Comparison of ENCODE assay signal across 8 cellular contexts in genomic region chr1:155910621-155911121, GRCh38. TPM values are rescaled to one million over a fixed set of nuclear protein-coding genes. Genes with fewer than 3 reads are reported as not detected.
A peak's percentile ranks its signal among the peaks of the same experiment; 100 is the strongest.
DNase-seq lines count a peak whose midpoint lies in the region; ATAC-seq and TF ChIP-seq lines count a peak whose summit lies in the region.

No MANE protein-coding gene starts in this region.

- CTCF ChIA-PET in activated CD4-positive, alpha-beta T cell treated with anti-CD3 and anti-CD28 coated beads, Interleukin-2, amount 10 ng/mL, durations not matched to agents 7 days and 5 days (lab: Charles Lee), result no interaction called here
- CTCF ChIA-PET in SK-N-SH (lab: Yijun Ruan, JAX), result interaction anchor here (1.0 to 1.1 kb wide), 2 partner anchors 20 to 53 kb away, joined by 3 to 4 read pairs; partner anchors contain the start of gene GON4L

- no peak for TF ChIP-seq POLR2A in testis (IDR thresholded peaks at IDR 0.05)

- H3K36me3 ChIP-seq in SK-N-SH (replicated peaks in 1 of 2; ENCODE audit: control insufficient read depth in 1 of 2, insufficient read depth in 2 of 2, low read length in 1 of 2) (peaks cover 36 to 87% of the 10 kb centered on the region in 2 experiments), testis (ENCODE audit: low read depth, missing control alignments) (no peaks in the 10 kb centered on the region)

- no peak for DNase-seq in activated CD4-positive, alpha-beta T cell treated with anti-CD3 and anti-CD28 coated beads, Interleukin-2, amount 10 ng/mL, durations not matched to agents 7 days and 5 days
- DNase-seq in activated CD4-positive, alpha-beta T cell treated with anti-CD3 and anti-CD28 coated beads for 48 hours, result no peak
- DNase-seq in SK-N-SH, result peak; percentile 53
- peak in 1 of 3 experiments; percentile 12 for DNase-seq in effector memory CD8-positive, alpha-beta T cell
- DNase-seq in lung microvascular endothelial cell (ENCODE audit: low read depth in 2 of 2), result peak; percentile 59 to 77
- peak; percentile 51 for DNase-seq in testis
- no peak for DNase-seq in COLO829 (ENCODE audit: low spot score)

- H2AFZ ChIP-seq in SK-N-SH (ENCODE audit: low read depth), result peak overlapping the region; percentile 67; the same call in 1 of the 2 replicates

- no peaks in the 10 kb centered on the region for H3K9me3 Mint-ChIP-seq in activated CD4-positive, alpha-beta T cell treated with anti-CD3 and anti-CD28 coated beads, Interleukin-2, amount 10 ng/mL, durations not matched to agents 7 days and 5 days
- no peaks in the 10 kb centered on the region for H3K9me3 Mint-ChIP-seq in effector memory CD8-positive, alpha-beta T cell

- H3K36me3 Mint-ChIP-seq in activated CD4-positive, alpha-beta T cell treated with anti-CD3 and anti-CD28 coated beads, Interleukin-2, amount 10 ng/mL, durations not matched to agents 7 days and 5 days (ENCODE audit: low read depth), result peaks cover 48% of the 10 kb centered on the region
- H3K36me3 Mint-ChIP-seq in effector memory CD8-positive, alpha-beta T cell (ENCODE audit: insufficient read depth), result peaks cover 92% of the 10 kb centered on the region

- intact Hi-C loops in testis (cut with DNase I; ENCODE audit: low total_unique reads), result no loop called here

- H3K27ac Mint-ChIP-seq in activated CD4-positive, alpha-beta T cell treated with anti-CD3 and anti-CD28 coated beads, Interleukin-2, amount 10 ng/mL, durations not matched to agents 7 days and 5 days, result peak overlapping the region; percentile 95
- H3K27ac Mint-ChIP-seq in effector memory CD8-positive, alpha-beta T cell, result peak overlapping the region; percentile 96 to 98

- no peaks in the 10 kb centered on the region for H3K27me3 Mint-ChIP-seq in activated CD4-positive, alpha-beta T cell treated with anti-CD3 and anti-CD28 coated beads, Interleukin-2, amount 10 ng/mL, durations not matched to agents 7 days and 5 days
- H3K27me3 Mint-ChIP-seq in effector memory CD8-positive, alpha-beta T cell, result no peaks in the 10 kb centered on the region

- H3F3A ChIP-seq in SK-N-SH (replicated peaks; ENCODE audit: insufficient read depth), result peaks cover 54% of the 10 kb centered on the region

- no peaks in the 10 kb centered on the region for H3K9me2 ChIP-seq in SK-N-SH

- peak overlapping the region; percentile 86 for H3K9ac ChIP-seq in SK-N-SH

- POLR2A ChIA-PET in activated CD4-positive, alpha-beta T cell treated with anti-CD3 and anti-CD28 coated beads, Interleukin-2, amount 10 ng/mL, durations not matched to agents 7 days and 5 days (lab: Charles Lee), result no interaction called here
- POLR2A ChIA-PET in SK-N-SH (lab: Yijun Ruan, JAX), result interaction anchor here (0.6 kb wide), 1 partner anchor 79 kb away, joined by 3 read pairs; no protein-coding TSS in a partner anchor

- under 1% methylated on average over 10 of the region's 11 CpGs for WGBS in SK-N-SH (ENCODE audit: low lambda C conversion rate)
- WGBS in testis, 2 donors, result 0 to 1% methylated on average over 11 of the region's 11 CpGs

- H3K27me3 ChIP-seq in SK-N-SH (ENCODE audit: insufficient read depth) (no peaks in the 10 kb centered on the region), testis (no peaks in the 10 kb centered on the region)

- H3K4me3 ChIP-seq in SK-N-SH (ENCODE audit: low read depth in 2 of 2, low read length in 1 of 2) (peak overlapping the region; percentile 56 to 94), testis (peak overlapping the region; percentile 78 to 87)

- TF ChIP-seq RAD21 in SK-N-SH (IDR thresholded peaks at IDR 0.05; ENCODE audit: low read length), result peak; percentile 13; the same call in 1 of the 2 replicates

- TF ChIP-seq EP300 in SK-N-SH (IDR thresholded peaks at IDR 0.05; ENCODE audit: borderline replicate concordance in 1 of 2, low read depth in 1 of 2, low read length in 1 of 2), result no peak

- H3K27ac ChIP-seq in SK-N-SH (ENCODE audit: low read depth in 2 of 2, low read length in 1 of 2), result peak overlapping the region; percentile 70 to 76
- peak overlapping the region; percentile 93 to 95 for H3K27ac ChIP-seq in testis

- peaks cover 30% of the 10 kb centered on the region for H3K4me1 Mint-ChIP-seq in activated CD4-positive, alpha-beta T cell treated with anti-CD3 and anti-CD28 coated beads, Interleukin-2, amount 10 ng/mL, durations not matched to agents 7 days and 5 days
- peaks cover 12 to 15% of the 10 kb centered on the region in 2 donors for H3K4me1 Mint-ChIP-seq in effector memory CD8-positive, alpha-beta T cell (ENCODE audit: low read depth in 2 of 2)

- peaks cover 56% of the 10 kb centered on the region for H3K79me2 ChIP-seq in SK-N-SH (ENCODE audit: insufficient read depth)

- ATAC-seq in HG03457 (IDR thresholded peaks at IDR 0.05; ENCODE audit: unreplicated experiment), result peak; percentile 15
- ATAC-seq in effector memory CD8-positive, alpha-beta T cell (replicated peaks), result peak; percentile 47

- H3K4me3 Mint-ChIP-seq in activated CD4-positive, alpha-beta T cell treated with anti-CD3 and anti-CD28 coated beads, Interleukin-2, amount 10 ng/mL, durations not matched to agents 7 days and 5 days, result peak overlapping the region; percentile 98
- peak overlapping the region; percentile 89 to 96 for H3K4me3 Mint-ChIP-seq in effector memory CD8-positive, alpha-beta T cell

- TF ChIP-seq CTCF in SK-N-SH (IDR thresholded peaks at IDR 0.05) (no peak), testis (IDR thresholded peaks at IDR 0.05) (no peak)

- H3K4me1 ChIP-seq in SK-N-SH (ENCODE audit: control insufficient read depth in 1 of 2, insufficient read depth in 2 of 2, low read depth in 1 of 2, low read length in 1 of 2) (peaks cover 7 to 8% of the 10 kb centered on the region in 2 experiments; a peak in 3 of 4 replicates), testis (peaks cover 5% of the 10 kb centered on the region)

- H3K9me3 ChIP-seq in SK-N-SH, result no peaks in the 10 kb centered on the region
- no peaks in the 10 kb centered on the region for H3K9me3 ChIP-seq in testis

- no peaks in the 10 kb centered on the region for H4K20me1 ChIP-seq in SK-N-SH (ENCODE audit: insufficient read depth)

- H3K4me2 ChIP-seq in SK-N-SH, result peak overlapping the region; percentile 98

TF ChIP-seq in SK-N-SH, 30 proteins besides CTCF, POLR2A, EP300 and RAD21 (continues in another document):
- TF ChIP-seq MXI1 (IDR thresholded peaks at IDR 0.05; ENCODE audit: low read depth, low read length) (0 out of 2 replicates have a peak, but pooled peaks have one; percentile 40), PBX3 (IDR thresholded peaks at IDR 0.05) (no peak)

RNA-seq across cellular contexts. Expression of gene RIT1, which starts 0.5 kb away (rescaled TPM):
- 10 to 100 TPM; 24.0 to 28.4 TPM for total RNA-seq in activated CD4-positive, alpha-beta T cell treated with anti-CD3 and anti-CD28 coated beads, Interleukin-2, amount 10 ng/mL, durations not matched to agents 7 days and 5 days
- polyA plus RNA-seq in SK-N-SH (2012; rRNA removed) (28.8 and 35.3 TPM in 2 replicates), testis (ENCODE audit: insufficient read depth, low read depth, low replicate concordance) (25.7 TPM)
- polyA plus RNA-seq in SK-N-SH (2012; cell fraction: cytosol; rRNA removed), result 35.5 and 36.8 TPM in 2 replicates
- 18.0 and 29.0 TPM in 2 replicates for polyA plus RNA-seq in SK-N-SH (2012; cell fraction: nucleus; rRNA removed)
- total RNA-seq in lung microvascular endothelial cell (19.0 and 26.0 TPM in 2 replicates), testis (10 to 100 TPM; 26.1 to 31.1 TPM)

RNA-seq across cellular contexts. Expression of gene KHDC4, which starts 23.5 kb away (rescaled TPM):
- 10 to 100 TPM; 66.3 to 67.3 TPM for total RNA-seq in activated CD4-positive, alpha-beta T cell treated with anti-CD3 and anti-CD28 coated beads, Interleukin-2, amount 10 ng/mL, durations not matched to agents 7 days and 5 days
- polyA plus RNA-seq in SK-N-SH (2012; rRNA removed) (43.1 and 94.4 TPM in 2 replicates), testis (ENCODE audit: insufficient read depth, low read depth, low replicate concordance) (45.5 TPM)
- 24.6 and 27.2 TPM in 2 replicates for polyA plus RNA-seq in SK-N-SH (2012; cell fraction: cytosol; rRNA removed)
- polyA plus RNA-seq in SK-N-SH (2012; cell fraction: nucleus; rRNA removed), result 176 and 362 TPM in 2 replicates
- total RNA-seq in lung microvascular endothelial cell (9.4 and 13.5 TPM in 2 replicates), testis (10 to 100 TPM; 84.5 to 95.3 TPM)

RNA-seq across cellular contexts. Expression of gene RXFP4, which starts 30.8 kb away (rescaled TPM):
- not detected for total RNA-seq in activated CD4-positive, alpha-beta T cell treated with anti-CD3 and anti-CD28 coated beads, Interleukin-2, amount 10 ng/mL, durations not matched to agents 7 days and 5 days
- polyA plus RNA-seq in SK-N-SH (2012; rRNA removed) (not detected in 2 replicates), testis (ENCODE audit: insufficient read depth, low read depth, low replicate concordance) (not detected)
- not detected in 2 replicates for polyA plus RNA-seq in SK-N-SH (2012; cell fraction: cytosol; rRNA removed)
- not detected in 2 replicates for polyA plus RNA-seq in SK-N-SH (2012; cell fraction: nucleus; rRNA removed)
- total RNA-seq in lung microvascular endothelial cell (not detected in 2 replicates), testis (1 to 10 TPM in 1 of 2 donors, under 1 TPM in 1; 0.37 to 1.1 TPM)

RNA-seq across cellular contexts. Expression of gene SYT11, which starts 51.3 kb away (rescaled TPM):
- 10 to 100 TPM; 14.2 to 15.5 TPM for total RNA-seq in activated CD4-positive, alpha-beta T cell treated with anti-CD3 and anti-CD28 coated beads, Interleukin-2, amount 10 ng/mL, durations not matched to agents 7 days and 5 days
- 26.7 and 37.0 TPM in 2 replicates for polyA plus RNA-seq in SK-N-SH (2012; rRNA removed)
- 27.3 and 31.5 TPM in 2 replicates for polyA plus RNA-seq in SK-N-SH (2012; cell fraction: cytosol; rRNA removed)
- polyA plus RNA-seq in SK-N-SH (2012; cell fraction: nucleus; rRNA removed), result 18.5 and 34.6 TPM in 2 replicates
- total RNA-seq in lung microvascular endothelial cell, result 15.5 and 24.6 TPM in 2 replicates
- 10 to 100 TPM; 17.9 to 19.7 TPM for total RNA-seq in testis
- polyA plus RNA-seq in testis (ENCODE audit: insufficient read depth, low read depth, low replicate concordance), result 23.4 TPM

RNA-seq across cellular contexts. Expression of gene GON4L, which starts 53.7 kb away (rescaled TPM):
- 10 to 100 TPM; 72.3 to 77.0 TPM for total RNA-seq in activated CD4-positive, alpha-beta T cell treated with anti-CD3 and anti-CD28 coated beads, Interleukin-2, amount 10 ng/mL, durations not matched to agents 7 days and 5 days
- polyA plus RNA-seq in SK-N-SH (2012; rRNA removed) (16.5 and 24.6 TPM in 2 replicates), testis (ENCODE audit: insufficient read depth, low read depth, low replicate concordance) (36.4 TPM)
- polyA plus RNA-seq in SK-N-SH (2012; cell fraction: cytosol; rRNA removed), result 12.1 and 12.3 TPM in 2 replicates
- polyA plus RNA-seq in SK-N-SH (2012; cell fraction: nucleus; rRNA removed), result 59.9 and 75.9 TPM in 2 replicates
- total RNA-seq in lung microvascular endothelial cell (14.6 and 27.4 TPM in 2 replicates), testis (100 to 1,000 TPM in 1 of 2 donors, 10 to 100 TPM in 1; 77.2 to 108 TPM)

Comparison
In these comparisons a context has a peak if more than half of its experiments do, and no peak if none do; other contexts are left out.
1. DNase-seq: peak in SK-N-SH (single experiment), lung microvascular endothelial cell (2 of 2) and testis (single experiment); none in activated CD4-positive, alpha-beta T cell treated with anti-CD3 and anti-CD28 coated beads, Interleukin-2, amount 10 ng/mL, durations not matched to agents 7 days and 5 days (single experiment), activated CD4-positive, alpha-beta T cell treated with anti-CD3 and anti-CD28 coated beads for 48 hours (single experiment) and COLO829 (single experiment).